Comparison of ENCODE assay signal across 33 cellular contexts in genomic region chr4:111215755-111216154, GRCh38.
DNase-seq lines count a peak whose midpoint lies in the region; ATAC-seq, FAIRE-seq and TF ChIP-seq lines count a peak whose summit lies in the region.
"Had no signal": no experiment of that assay in that cellular context is flagged by ENCODE, and none has a peak within 500 bp of the region (broad histone marks: within the 10 kb centered on the region; RNA-seq: fewer than 3 reads in every experiment).

No MANE protein-coding gene starts in this region.

- H3K79me1 ChIP-seq in IMR-90 (ENCODE audit: low read depth in 1 of 2, low read length in 2 of 2) (no peaks in the 10 kb centered on the region), neuronal stem cell (ENCODE audit: low read depth, low read length) (no peaks in the 10 kb centered on the region)

- H3K18ac ChIP-seq in IMR-90 (ENCODE audit: low read depth, low read length) (no peak overlapping the region), neuronal stem cell (ENCODE audit: low read length) (no peak overlapping the region)

- dilution Hi-C loops in IMR-90 (cut with HindIII; ENCODE audit: low sequenced_read_pairs, unreplicated experiment), result no loop called here

- no peak overlapping the region for H2BK12ac ChIP-seq in neuronal stem cell (ENCODE audit: low read length)

- H3K56ac ChIP-seq in IMR-90 (ENCODE audit: extremely low read depth, insufficient read depth, low read length), result no peak overlapping the region

- no peak overlapping the region for H3K23ac ChIP-seq in IMR-90 (ENCODE audit: low read depth, low read length)
- H3K23ac ChIP-seq in neuronal stem cell (ENCODE audit: low read depth, low read length, poor library complexity), result no peak overlapping the region

- no peaks in the 10 kb centered on the region for H4K20me1 ChIP-seq in HepG2 (ENCODE audit: insufficient read depth, low read length)
- H4K20me1 ChIP-seq in IMR-90 (ENCODE audit: insufficient read depth, low read length), result no peaks in the 10 kb centered on the region
- no peaks in the 10 kb centered on the region for H4K20me1 ChIP-seq in K562 (replicated peaks; ENCODE audit: control insufficient read depth, insufficient read depth, low read length)
- H4K20me1 ChIP-seq: BLaER1; BLaER1 treated with 17β-estradiol and CSF1 and Interleukin-3, amounts not matched to agents 10 nM and 100 nM had no signal

- H3K9me1 ChIP-seq in IMR-90 (ENCODE audit: insufficient read depth, low read length) (no peaks in the 10 kb centered on the region), K562 (ENCODE audit: control insufficient read depth, insufficient read depth, low read length) (no peaks in the 10 kb centered on the region)

- no peak overlapping the region for H3K27ac ChIP-seq in HepG2 (ENCODE audit: extremely low read length, insufficient read depth, low read length)
- H3K27ac ChIP-seq in right lobe of liver, result no peak overlapping the region
- H3K27ac ChIP-seq in IMR-90 (ENCODE audit: insufficient read depth, low read length), result no peak overlapping the region
- H3K27ac ChIP-seq in K562 (ENCODE audit: extremely low read depth, low read depth, low read length), result no peak overlapping the region
- H3K27ac ChIP-seq in tibial artery, result no peak overlapping the region
- no peak overlapping the region for H3K27ac ChIP-seq in neuronal stem cell (replicated peaks; ENCODE audit: low read length)
- H3K27ac ChIP-seq: 22Rv1; A549; BLaER1; BLaER1 treated with 17β-estradiol and CSF1 and Interleukin-3, amounts not matched to agents 10 nM and 100 nM; C4-2B had no signal

- H2AK5ac ChIP-seq in IMR-90 (ENCODE audit: low read depth, low read length) (no peak overlapping the region), neuronal stem cell (ENCODE audit: low read depth, low read length) (no peak overlapping the region)

- TF ChIP-seq RAD21 in HepG2 (CRISPR knock-in tag; IDR thresholded peaks at IDR 0.05), result no peak
- TF ChIP-seq RAD21 in IMR-90 (IDR thresholded peaks at IDR 0.05; ENCODE audit: low read length), result no peak
- no peak for TF ChIP-seq RAD21 in K562 (CRISPR knock-in tag; conservative IDR thresholded peaks at IDR 0.05 in 1 of 2, IDR thresholded peaks at IDR 0.05 in 1 of 2)

- intact Hi-C loops in HepG2 (cut with micrococcal nuclease; ENCODE audit: unreplicated experiment) (no loop called here), right lobe of liver (cut with DNase I) (no loop called here), IMR-90 (cut with micrococcal nuclease) (no loop called here), K562 (cut with micrococcal nuclease) (no loop called here), tibial artery (cut with DNase I; ENCODE audit: low total_unique reads) (no loop called here)

- DNase-seq in HepG2 (ENCODE audit: low spot score), result no peak
- no peak for DNase-seq in right lobe of liver
- DNase-seq in IMR-90, result no peak
- DNase-seq in K562 (ENCODE audit: extremely low read depth in 1 of 4, low spot score in 3 of 4), result no peak
- no peak for DNase-seq in tibial artery
- DNase-seq in neuronal stem cell (ENCODE audit: low spot score), result no peak
- DNase-seq: 8988T; ACHN; AML-193; BE2C; C1 segment of cervical spinal cord; Caco-2; Calu3; CD4-positive, alpha-beta memory T cell; CD4-positive, alpha-beta T cell; CD4-positive, CD25-positive, alpha-beta regulatory T cell; CD8-positive, alpha-beta memory T cell; CD8-positive, alpha-beta T cell; COR-L47; DMS 273 treated with DMSO at 0.1 percent for 48 hours; DMS153; DMS53; DMS79; DMS79 treated with DMSO at 0.1 percent for 48 hours; DND-41; EL had no signal

- H3K79me2 ChIP-seq in HepG2 (ENCODE audit: insufficient read depth, low read length) (no peaks in the 10 kb centered on the region), K562 (ENCODE audit: control insufficient read depth, insufficient read depth, low read length) (no peaks in the 10 kb centered on the region)

- no peak for TF ChIP-seq POLR2A in HepG2 (IDR thresholded peaks at IDR 0.05; ENCODE audit: insufficient read depth in 1 of 2, low read depth in 2 of 2, low read length in 2 of 2)
- no peak for TF ChIP-seq POLR2A in right lobe of liver (IDR thresholded peaks at IDR 0.05)
- no peak for TF ChIP-seq POLR2A in IMR-90 (IDR thresholded peaks at IDR 0.05; ENCODE audit: low read depth, low read length)
- TF ChIP-seq POLR2A in K562 (conservative IDR thresholded peaks at IDR 0.05), result no peak

- H4K5ac ChIP-seq in IMR-90 (ENCODE audit: low read depth, low read length), result no peak overlapping the region

- no peak overlapping the region for H3K4me2 ChIP-seq in HepG2 (ENCODE audit: low read depth, low read length)
- H3K4me2 ChIP-seq in IMR-90 (ENCODE audit: low read depth, low read length), result no peak overlapping the region
- H3K4me2 ChIP-seq in K562 (ENCODE audit: insufficient read depth, low read length), result no peak overlapping the region
- H3K4me2 ChIP-seq in neuronal stem cell (ENCODE audit: insufficient read depth, low read length, poor library complexity, severe bottlenecking), result no peak overlapping the region
- H3K4me2 ChIP-seq: A549; BLaER1; BLaER1 treated with 17β-estradiol and CSF1 and Interleukin-3, amounts not matched to agents 10 nM and 100 nM had no signal

- no peak overlapping the region for H2AK9ac ChIP-seq in IMR-90 (replicated peaks; ENCODE audit: low read depth, low read length, poor library complexity)

- H3K4me3 ChIP-seq in HepG2 (replicated peaks in 1 of 3; ENCODE audit: insufficient read depth in 1 of 3, low read depth in 2 of 3, low read length in 3 of 3) (no peak overlapping the region), right lobe of liver (no peak overlapping the region), IMR-90 (ENCODE audit: insufficient read depth, low read depth, low read length) (no peak overlapping the region), K562 (no peak overlapping the region), tibial artery (no peak overlapping the region), neuronal stem cell (ENCODE audit: low read length in 2 of 2) (no peak overlapping the region)
- H3K4me3 ChIP-seq: A549; BLaER1; BLaER1 treated with 17β-estradiol and CSF1 and Interleukin-3, amounts not matched to agents 10 nM and 100 nM had no signal

- H2BK5ac ChIP-seq in IMR-90 (ENCODE audit: low read depth, low read length, poor library complexity, severe bottlenecking) (no peak overlapping the region), neuronal stem cell (ENCODE audit: low read length) (no peak overlapping the region)

- H4K91ac ChIP-seq in IMR-90 (ENCODE audit: insufficient read depth, low read depth, low read length), result no peak overlapping the region
- H4K91ac ChIP-seq in neuronal stem cell (ENCODE audit: low read depth, low read length, poor library complexity), result no peak overlapping the region

- H2BK20ac ChIP-seq in IMR-90 (ENCODE audit: low read depth, low read length), result no peak overlapping the region

- no peak for TF ChIP-seq EP300 in HepG2 (IDR thresholded peaks at IDR 0.05; ENCODE audit: low read depth in 2 of 2, low read length in 2 of 2)
- no peak for TF ChIP-seq EP300 in HepG2 (CRISPR knock-in tag; IDR thresholded peaks at IDR 0.05; ENCODE audit: borderline replicate concordance)
- TF ChIP-seq EP300 in K562 (IDR thresholded peaks at IDR 0.05; ENCODE audit: low read length), result no peak

- no TSS peak for BruUV-seq in HepG2 (replicated peaks; lab: Mats Ljungman, UMichigan)
- no TSS peak for BruUV-seq in IMR-90 (replicated peaks; lab: Mats Ljungman, UMichigan)
- no TSS peak for BruUV-seq in K562 (replicated peaks; lab: Mats Ljungman, UMichigan)

- no peak overlapping the region for H2BK120ac ChIP-seq in IMR-90 (ENCODE audit: low read depth, low read length)
- no peak overlapping the region for H2BK120ac ChIP-seq in neuronal stem cell (ENCODE audit: low read depth, low read length)

- H3K9me3 ChIP-seq in HepG2 (ENCODE audit: low read length) (no peaks in the 10 kb centered on the region), right lobe of liver (no peaks in the 10 kb centered on the region), IMR-90 (ENCODE audit: control insufficient read depth, insufficient read depth, low read length) (no peaks in the 10 kb centered on the region), K562 (replicated peaks; ENCODE audit: control insufficient read depth, insufficient read depth, low read depth, low read length) (0 out of 2 replicates have a peak, but pooled peaks cover 2% of the 10 kb centered on the region), tibial artery (no peaks in the 10 kb centered on the region), neuronal stem cell (replicated peaks in 1 of 2; ENCODE audit: control insufficient read depth in 2 of 2, insufficient read depth in 1 of 2, low read depth in 1 of 2, low read length in 2 of 2) (no peaks in the 10 kb centered on the region)
- H3K9me3 ChIP-seq: A549; BE2C; BLaER1; BLaER1 treated with 17β-estradiol and CSF1 and Interleukin-3, amounts not matched to agents 10 nM and 100 nM; Caco-2 had no signal

- POLR2A ChIA-PET in HepG2 (lab: Yijun Ruan, JAX), result no interaction called here
- POLR2A ChIA-PET in IMR-90 (lab: Charles Lee; ENCODE audit: unreplicated experiment), result no interaction called here
- POLR2A ChIA-PET in K562 (lab: Yijun Ruan, JAX), result no interaction called here

- no peak overlapping the region for H2AFZ ChIP-seq in HepG2 (ENCODE audit: low read length)
- H2AFZ ChIP-seq in IMR-90 (replicated peaks; ENCODE audit: low read length, poor library complexity), result no peak overlapping the region
- H2AFZ ChIP-seq in K562 (ENCODE audit: low read depth, low read length), result no peak overlapping the region
- no peak overlapping the region for H2AFZ ChIP-seq in neuronal stem cell (ENCODE audit: low read length)

- ATAC-seq in HepG2 (no peak), right lobe of liver (no peak), IMR-90 (ENCODE audit: low read depth) (no peak), K562 (no peak)
- ATAC-seq: A549; CD8-positive, alpha-beta T cell had no signal

- in situ Hi-C loops in HepG2 (cut with HindIII; ENCODE audit: extremely low pct_ligation_motif_present, low pct_unique_long_range_greater_than_20kb), result no loop called here
- in situ Hi-C loops in IMR-90 (cut with MboI; ENCODE audit: low sequenced_read_pairs), result no loop called here
- in situ Hi-C loops in K562 (cut with MboI), result no loop called here

- TF ChIP-seq CTCF in HepG2 (CRISPR knock-in tag; IDR thresholded peaks at IDR 0.05), result no peak
- TF ChIP-seq CTCF in right lobe of liver (IDR thresholded peaks at IDR 0.05), result no peak
- no peak for TF ChIP-seq CTCF in IMR-90 (conservative IDR thresholded peaks at IDR 0.05; ENCODE audit: low read depth, low read length)
- TF ChIP-seq CTCF in K562 (IDR thresholded peaks at IDR 0.05 in 2 of 3, conservative IDR thresholded peaks at IDR 0.05 in 1 of 3; ENCODE audit: insufficient read depth in 2 of 3, low read depth in 1 of 3, low read length in 3 of 3), result no peak
- no peak for TF ChIP-seq CTCF in tibial artery (IDR thresholded peaks at IDR 0.05)

- H3K4me1 ChIP-seq in HepG2 (ENCODE audit: insufficient read depth, low read length), result no peaks in the 10 kb centered on the region
- no peaks in the 10 kb centered on the region for H3K4me1 ChIP-seq in right lobe of liver
- H3K4me1 ChIP-seq in IMR-90 (ENCODE audit: control insufficient read depth, insufficient read depth, low read length), result no peaks in the 10 kb centered on the region
- no peaks in the 10 kb centered on the region for H3K4me1 ChIP-seq in K562 (replicated peaks in 1 of 2; ENCODE audit: control insufficient read depth in 2 of 2, insufficient read depth in 2 of 2, low read length in 2 of 2)
- peaks cover 0 to 1% (median 0%) of the 10 kb centered on the region in 4 donors for H3K4me1 ChIP-seq in tibial artery
- H3K4me1 ChIP-seq in neuronal stem cell (ENCODE audit: control insufficient read depth in 2 of 2, insufficient read depth in 1 of 2, low read depth in 1 of 2, low read length in 2 of 2), result no peaks in the 10 kb centered on the region
- H3K4me1 ChIP-seq: A549, BE2C had no signal

- H3K14ac ChIP-seq in IMR-90 (replicated peaks; ENCODE audit: low read depth, low read length), result no peak overlapping the region
- no peak overlapping the region for H3K14ac ChIP-seq in neuronal stem cell (ENCODE audit: low read length)

- H3K4ac ChIP-seq in IMR-90 (ENCODE audit: low read depth, low read length) (no peak overlapping the region), neuronal stem cell (ENCODE audit: low read length) (no peak overlapping the region)

- no peak overlapping the region for H4K8ac ChIP-seq in IMR-90 (ENCODE audit: low read depth in 2 of 2, low read length in 2 of 2)
- H4K8ac ChIP-seq in neuronal stem cell (ENCODE audit: low read depth, low read length), result no peak overlapping the region

- H3K36me3 ChIP-seq in HepG2 (replicated peaks in 1 of 2; ENCODE audit: control insufficient read depth in 1 of 2, insufficient read depth in 2 of 2, low read length in 2 of 2) (no peaks in the 10 kb centered on the region), right lobe of liver (no peaks in the 10 kb centered on the region), IMR-90 (ENCODE audit: control insufficient read depth, insufficient read depth, low read length) (no peaks in the 10 kb centered on the region), K562 (ENCODE audit: control insufficient read depth, insufficient read depth, low read length) (no peaks in the 10 kb centered on the region), tibial artery (no peaks in the 10 kb centered on the region), neuronal stem cell (replicated peaks in 1 of 2; ENCODE audit: control insufficient read depth in 2 of 2, insufficient read depth in 2 of 2, low read length in 2 of 2) (no peaks in the 10 kb centered on the region)
- H3K36me3 ChIP-seq: BE2C; BLaER1; BLaER1 treated with 17β-estradiol and CSF1 and Interleukin-3, amounts not matched to agents 10 nM and 100 nM had no signal

- FAIRE-seq in HepG2 (lab: Jason Lieb, UNC) (no peak), K562 (lab: Jason Lieb, UNC) (no peak)
- FAIRE-seq: A204.1, A549, D721Med had no signal

- H2BK15ac ChIP-seq in IMR-90 (ENCODE audit: low read depth, low read length) (no peak overlapping the region), neuronal stem cell (ENCODE audit: low read length) (no peak overlapping the region)

- CTCF ChIA-PET in HepG2 (lab: Yijun Ruan, JAX; ENCODE audit: low intra/inter-chr PET ratio, low total read pairs) (interaction anchor here (0.6 kb wide), 1 partner anchor 93 kb away, joined by 3 read pairs; no protein-coding TSS in a partner anchor), IMR-90 (lab: Yijun Ruan, JAX) (no interaction called here), K562 (lab: Yijun Ruan, JAX; ENCODE audit: low intra/inter-chr PET ratio) (no interaction called here)

- H3K27me3 ChIP-seq in HepG2 (ENCODE audit: control insufficient read depth in 1 of 2, insufficient read depth in 2 of 2, low read length in 2 of 2), result no peaks in the 10 kb centered on the region
- no peaks in the 10 kb centered on the region for H3K27me3 ChIP-seq in right lobe of liver
- H3K27me3 ChIP-seq in IMR-90 (ENCODE audit: control insufficient read depth, insufficient read depth, low read length), result no peaks in the 10 kb centered on the region
- no peaks in the 10 kb centered on the region for H3K27me3 ChIP-seq in K562 (ENCODE audit: control insufficient read depth in 2 of 2, insufficient read depth in 2 of 2, low read length in 2 of 2)
- H3K27me3 ChIP-seq in tibial artery, result no peaks in the 10 kb centered on the region
- no peaks in the 10 kb centered on the region for H3K27me3 ChIP-seq in neuronal stem cell (ENCODE audit: control insufficient read depth in 3 of 3, insufficient read depth in 3 of 3, low read depth in 1 of 3, low read length in 3 of 3)
- H3K27me3 ChIP-seq: BE2C; BLaER1; BLaER1 treated with 17β-estradiol and CSF1 and Interleukin-3, amounts not matched to agents 10 nM and 100 nM had no signal

- H3K9ac ChIP-seq in HepG2 (ENCODE audit: insufficient read depth, low read depth, low read length) (no peak overlapping the region), IMR-90 (ENCODE audit: low read depth, low read length) (no peak overlapping the region), K562 (ENCODE audit: insufficient read depth in 1 of 2, low read depth in 2 of 2, low read length in 2 of 2) (no peak overlapping the region), neuronal stem cell (ENCODE audit: low read depth, low read length, poor library complexity) (no peak overlapping the region)
- H3K9ac ChIP-seq: BLaER1; BLaER1 treated with 17β-estradiol and CSF1 and Interleukin-3, amounts not matched to agents 10 nM and 100 nM had no signal

Comparison
In these comparisons a context has a peak if more than half of its experiments do, and no peak if none do; other contexts are left out.
1. Of the 241 proteins assayed by ChIP-seq in both HepG2 and K562: peak only in HepG2: none; only in K562: none; in both: CEBPB; in neither: 239; mixed calls (peak in some experiments, not most) for 1.